ENCODE assay signal across 2 cellular contexts in the genomic region with DNA sequence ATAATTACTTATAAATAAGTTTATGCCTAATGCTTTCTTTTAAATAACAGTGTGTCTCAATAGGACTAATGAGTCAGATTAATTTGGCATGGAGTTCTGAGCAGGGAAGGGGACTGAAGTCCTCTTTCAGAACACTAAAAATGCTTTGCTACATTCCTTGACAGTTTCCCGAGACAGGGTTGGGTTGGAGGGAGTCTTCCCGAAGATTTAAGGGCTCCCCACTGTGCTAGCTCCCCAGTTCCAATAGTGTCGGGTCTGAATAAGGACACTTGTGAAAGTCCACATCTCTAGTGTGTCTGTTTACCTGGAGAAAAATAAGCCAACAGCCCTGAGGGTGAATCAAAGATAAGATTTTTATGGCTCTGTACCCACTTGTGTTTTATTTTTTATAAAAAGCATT.
TF ChIP-seq lines count a peak whose summit lies in the region.

No MANE protein-coding gene starts in this region.

TF ChIP-seq in WTC11, 78 proteins besides CTCF, POLR2A, EP300 and RAD21:
- TF ChIP-seq PRDM15 (CRISPR knock-in tag; IDR thresholded peaks at IDR 0.05) (no peak), ESRRA (CRISPR knock-in tag; IDR thresholded peaks at IDR 0.05; ENCODE audit: borderline replicate concordance) (no peak), GTF2I (CRISPR knock-in tag; conservative IDR thresholded peaks at IDR 0.05) (no peak), RELA (CRISPR knock-in tag; IDR thresholded peaks at IDR 0.05; ENCODE audit: borderline replicate concordance) (no peak)
- TF ChIP-seq, protein P1, sequence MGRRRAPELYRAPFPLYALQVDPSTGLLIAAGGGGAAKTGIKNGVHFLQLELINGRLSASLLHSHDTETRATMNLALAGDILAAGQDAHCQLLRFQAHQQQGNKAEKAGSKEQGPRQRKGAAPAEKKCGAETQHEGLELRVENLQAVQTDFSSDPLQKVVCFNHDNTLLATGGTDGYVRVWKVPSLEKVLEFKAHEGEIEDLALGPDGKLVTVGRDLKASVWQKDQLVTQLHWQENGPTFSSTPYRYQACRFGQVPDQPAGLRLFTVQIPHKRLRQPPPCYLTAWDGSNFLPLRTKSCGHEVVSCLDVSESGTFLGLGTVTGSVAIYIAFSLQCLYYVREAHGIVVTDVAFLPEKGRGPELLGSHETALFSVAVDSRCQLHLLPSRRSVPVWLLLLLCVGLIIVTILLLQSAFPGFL (CRISPR knock-in tag; IDR thresholded peaks at IDR 0.05; ENCODE audit: borderline replicate concordance): no peak

TF ChIP-seq in H1, 55 proteins besides CTCF, POLR2A, EP300 and RAD21:
- 0 out of 2 replicates have a peak, but pooled peaks have one; percentile 8 for TF ChIP-seq TEAD4 (IDR thresholded peaks at IDR 0.05; ENCODE audit: low read depth, low read length)
- TF ChIP-seq SIN3A (conservative IDR thresholded peaks at IDR 0.05 in 1 of 2, IDR thresholded peaks at IDR 0.05 in 1 of 2; ENCODE audit: low read depth in 1 of 2, low read length in 2 of 2): no peak
- no peak for TF ChIP-seq ZNF274 (IDR thresholded peaks at IDR 0.05; ENCODE audit: borderline replicate concordance, extremely low read depth, low read length)
- no peak for TF ChIP-seq TAF7 (optimal IDR thresholded peaks at IDR 0.05; ENCODE audit: borderline replicate concordance, low read depth, low read length)
TF ChIP-seq in H1: peak in this region for 1.
